13 cellular contexts compared by ENCODE assay signal in the genomic region with DNA sequence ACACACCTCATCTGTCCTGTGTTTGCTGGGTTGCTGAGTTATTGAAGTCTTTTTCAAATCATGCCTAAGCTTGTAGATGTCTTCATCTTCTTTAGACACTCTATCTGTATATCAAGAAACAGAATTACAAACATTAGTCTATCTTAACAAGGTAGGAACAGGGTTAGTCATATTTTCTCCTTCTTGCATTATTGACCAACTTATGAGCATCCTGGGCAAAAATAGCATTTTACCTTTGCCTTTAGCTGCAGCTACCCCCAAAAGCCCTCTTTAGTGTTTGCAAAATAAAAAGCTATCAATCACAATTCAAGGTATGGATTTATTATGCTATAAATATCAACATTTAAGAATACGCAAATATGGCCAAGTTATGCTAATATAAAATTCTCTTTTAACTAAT. TPM values are rescaled to one million over a fixed set of nuclear protein-coding genes. Genes with fewer than 3 reads are reported as not detected.
DNase-seq lines count a peak whose midpoint lies in the region; ATAC-seq, FAIRE-seq and TF ChIP-seq lines count a peak whose summit lies in the region.
"Had no signal": no experiment of that assay in that cellular context is flagged by ENCODE, and none has a peak within 500 bp of the region (broad histone marks: within the 10 kb centered on the region; RNA-seq: fewer than 3 reads in every experiment).

No MANE protein-coding gene starts in this region.

- no peak for TF ChIP-seq RAD21 in A549 (conservative IDR thresholded peaks at IDR 0.05 in 1 of 2, IDR thresholded peaks at IDR 0.05 in 1 of 2)
- no peak for TF ChIP-seq RAD21 in SK-N-SH (IDR thresholded peaks at IDR 0.05; ENCODE audit: low read length)

- H3K4me3 ChIP-seq in A549 (peak overlapping the region; percentile 91), SK-N-SH (ENCODE audit: low read depth in 2 of 2, low read length in 1 of 2) (peak overlapping the region; percentile 90 to 93), esophagus squamous epithelium (peak overlapping the region; percentile 87 to 94 (median 90)), osteoblast (ENCODE audit: insufficient read depth, low read length) (peak overlapping the region; percentile 87), testis (no peak overlapping the region)

- FAIRE-seq in A549 (lab: Jason Lieb, UNC), result peak; percentile 83

- TF ChIP-seq EP300 in A549 (IDR thresholded peaks at IDR 0.05), result no peak
- no peak for TF ChIP-seq EP300 in SK-N-SH (IDR thresholded peaks at IDR 0.05; ENCODE audit: borderline replicate concordance in 1 of 2, low read depth in 1 of 2, low read length in 1 of 2)

- H3K79me2 ChIP-seq in SK-N-SH (ENCODE audit: insufficient read depth) (peaks cover 62% of the 10 kb centered on the region), osteoblast (ENCODE audit: insufficient read depth, low read length) (peaks cover 45% of the 10 kb centered on the region)

- H3K9ac ChIP-seq in SK-N-SH, result peak overlapping the region; percentile 95

- peaks cover 61 to 65% of the 10 kb centered on the region in 2 experiments for H3K36me3 ChIP-seq in SK-N-SH (replicated peaks in 1 of 2; ENCODE audit: control insufficient read depth in 1 of 2, insufficient read depth in 2 of 2, low read length in 1 of 2)
- H3K36me3 ChIP-seq in esophagus squamous epithelium, result peaks cover 11 to 43% (median 14%) of the 10 kb centered on the region in 3 donors
- H3K36me3 ChIP-seq in osteoblast (ENCODE audit: insufficient read depth, low read length), result peaks cover 65% of the 10 kb centered on the region
- no peaks in the 10 kb centered on the region for H3K36me3 ChIP-seq in testis (ENCODE audit: low read depth, missing control alignments)

- H3K4me2 ChIP-seq in A549, result peak overlapping the region; percentile 67
- H3K4me2 ChIP-seq in SK-N-SH, result peak overlapping the region; percentile 87
- H3K4me2 ChIP-seq in osteoblast (ENCODE audit: insufficient read depth, low read length), result peak overlapping the region; percentile 75

- H3K9me3 ChIP-seq in A549 (no peaks in the 10 kb centered on the region), SK-N-SH (no peaks in the 10 kb centered on the region), esophagus squamous epithelium (no peaks in the 10 kb centered on the region), osteoblast (ENCODE audit: low read depth, low read length) (no peaks in the 10 kb centered on the region), testis (no peaks in the 10 kb centered on the region)
- H3K9me3 ChIP-seq: Peyer's patch had no signal

- H3K4me1 ChIP-seq in A549 (peaks cover 45% of the 10 kb centered on the region), SK-N-SH (ENCODE audit: control insufficient read depth in 1 of 2, insufficient read depth in 2 of 2, low read depth in 1 of 2, low read length in 1 of 2) (no peaks in the 10 kb centered on the region; a peak in 2 of 4 replicates), esophagus squamous epithelium (peaks cover 10 to 81% (median 13%) of the 10 kb centered on the region in 3 donors), osteoblast (ENCODE audit: insufficient read depth, low read length) (peaks cover 38% of the 10 kb centered on the region), testis (no peaks in the 10 kb centered on the region)

- ATAC-seq in A549 (no peak), GM19023 (IDR thresholded peaks at IDR 0.05; ENCODE audit: unreplicated experiment) (no peak)
- ATAC-seq: activated CD8-positive, alpha-beta memory T cell treated with anti-CD3 and anti-CD28 coated beads, Interleukin-2, amount 10 ng/mL, durations not matched to agents 7 days and 5 days; effector memory CD8-positive, alpha-beta T cell had no signal

- no peaks in the 10 kb centered on the region for H3K9me2 ChIP-seq in SK-N-SH

- H4K20me1 ChIP-seq in SK-N-SH (ENCODE audit: insufficient read depth) (peaks cover 69% of the 10 kb centered on the region), osteoblast (ENCODE audit: insufficient read depth, low read length) (peaks cover 47% of the 10 kb centered on the region)

- peaks cover 61% of the 10 kb centered on the region for H3F3A ChIP-seq in SK-N-SH (replicated peaks; ENCODE audit: insufficient read depth)

- H3K27me3 ChIP-seq in SK-N-SH (ENCODE audit: insufficient read depth) (no peaks in the 10 kb centered on the region), esophagus squamous epithelium (no peaks in the 10 kb centered on the region), osteoblast (ENCODE audit: insufficient read depth, low read length) (no peaks in the 10 kb centered on the region), testis (no peaks in the 10 kb centered on the region)
- H3K27me3 ChIP-seq: Peyer's patch had no signal

- CTCF ChIA-PET in A549 (lab: Yijun Ruan, JAX) (interaction anchor here (1.0 to 2.8 kb wide), 7 partner anchors 23 to 1159 kb away, joined by 3 to 15 read pairs (median 4); no protein-coding TSS in a partner anchor), SK-N-SH (lab: Yijun Ruan, JAX) (interaction anchor here (1.2 to 2.5 kb wide), 6 partner anchors 393 to 1159 kb away, joined by 3 to 13 read pairs (median 4); no protein-coding TSS in a partner anchor)

- no peak overlapping the region for H2AFZ ChIP-seq in SK-N-SH (ENCODE audit: low read depth)
- no peak overlapping the region for H2AFZ ChIP-seq in osteoblast (ENCODE audit: low read length)

- intact Hi-C loops in esophagus squamous epithelium (cut with DNase I) (no loop called here), testis (cut with DNase I; ENCODE audit: low total_unique reads) (loop anchor here (5.0 kb wide), 1 partner anchor 949 kb away; no protein-coding TSS in a partner anchor)

- DNase-seq in A549 (ENCODE audit: low read depth in 1 of 2, low spot score in 1 of 2) (no peak), SK-N-SH (no peak), esophagus squamous epithelium (lab: John Stamatoyannopoulos, UW) (no peak), osteoblast (ENCODE audit: insufficient read length, low spot score, missing footprints) (no peak), NCI-H187 treated with DMSO at 0.1 percent for 48 hours (lab: John Stamatoyannopoulos, UW) (no peak), GF-D8 (lab: John Stamatoyannopoulos, UW) (no peak), testis (no peak)
- DNase-seq: activated CD8-positive, alpha-beta memory T cell treated with anti-CD3 and anti-CD28 coated beads, Interleukin-2, amount 10 ng/mL, durations not matched to agents 7 days and 5 days; activated naive CD8-positive, alpha-beta T cell treated with anti-CD3 and anti-CD28 coated beads, Interleukin-2, amount 10 ng/mL, durations not matched to agents 7 days and 5 days; DND-41; effector memory CD8-positive, alpha-beta T cell; Peyer's patch had no signal

- TF ChIP-seq POLR2A in A549 (IDR thresholded peaks at IDR 0.05; ENCODE audit: low read length), result no peak
- no peak for TF ChIP-seq POLR2A in esophagus squamous epithelium (IDR thresholded peaks at IDR 0.05)
- no peak for TF ChIP-seq POLR2A in testis (IDR thresholded peaks at IDR 0.05)

- WGBS in A549 (ENCODE audit: missing lambda C conversion rate), result 40% methylated on average over 1 of the region's 1 CpG
- WGBS in SK-N-SH (ENCODE audit: low lambda C conversion rate), result 86% methylated on average over 1 of the region's 1 CpG
- WGBS in esophagus squamous epithelium, 2 donors, result 43 to 58% methylated on average over 1 of the region's 1 CpG
- 85 to 92% methylated on average over 1 of the region's 1 CpG for WGBS in testis, 2 donors

- peak overlapping the region; percentile 96 to 100 for H3K27ac ChIP-seq in A549
- H3K27ac ChIP-seq in SK-N-SH (ENCODE audit: low read depth in 2 of 2, low read length in 1 of 2), result peak overlapping the region; percentile 16 to 87; a peak in 3 of 4 replicates
- peak overlapping the region; percentile 5 to 99 (median 56) for H3K27ac ChIP-seq in esophagus squamous epithelium
- peak overlapping the region; percentile 87 for H3K27ac ChIP-seq in osteoblast (ENCODE audit: low read depth, low read length)
- H3K27ac ChIP-seq in testis, result no peak overlapping the region
- H3K27ac ChIP-seq: Peyer's patch had no signal

- POLR2A ChIA-PET in A549 (lab: Yijun Ruan, JAX), result interaction anchor here (0.8 to 2.3 kb wide), 5 partner anchors 10 to 568 kb away, joined by 3 to 8 read pairs (median 6); no protein-coding TSS in a partner anchor
- POLR2A ChIA-PET in SK-N-SH (lab: Yijun Ruan, JAX), result no interaction called here

- TF ChIP-seq CTCF in A549 (IDR thresholded peaks at IDR 0.05) (no peak), SK-N-SH (IDR thresholded peaks at IDR 0.05) (no peak), esophagus squamous epithelium (IDR thresholded peaks at IDR 0.05) (no peak), osteoblast (IDR thresholded peaks at IDR 0.05; ENCODE audit: extremely low read depth, low read depth, low read length) (no peak), testis (IDR thresholded peaks at IDR 0.05) (no peak)

TF ChIP-seq in A549, 52 proteins besides CTCF, POLR2A, EP300 and RAD21:
- TF ChIP-seq KDM5A (IDR thresholded peaks at IDR 0.05), result no peak
TF ChIP-seq in A549: peak in this region for 0.

RNA-seq across cellular contexts. Expression of a gene that starts 3.4 kb away (rescaled TPM):
- polyA plus RNA-seq in A549 (2011; rRNA removed) (168 and 217 TPM in 2 replicates), A549 (2017; fragmentation: RNase III; extraction: RNeasy Plus Mini Kit Qiagen cat#74134 plus additional on column Dnase treatment) (230 to 257 TPM (median 240 TPM) in 3 replicates), SK-N-SH (2012; rRNA removed) (157 and 225 TPM in 2 replicates), testis (ENCODE audit: insufficient read depth, low read depth, low replicate concordance) (87.8 TPM)
- polyA plus RNA-seq in A549 (2012; cell fraction: cytosol; rRNA removed), result 147 and 226 TPM in 2 replicates
- polyA plus RNA-seq in A549 (2012; cell fraction: nucleus; rRNA removed), result 345 and 402 TPM in 2 replicates
- 367 and 381 TPM in 2 replicates for polyA minus RNA-seq in A549 (2011; rRNA and poly(A)+ RNA removed)
- polyA plus RNA-seq in SK-N-SH (2012; cell fraction: cytosol; rRNA removed), result 138 and 149 TPM in 2 replicates
- 480 and 571 TPM in 2 replicates for polyA plus RNA-seq in SK-N-SH (2012; cell fraction: nucleus; rRNA removed)
- total RNA-seq in esophagus squamous epithelium (100 to 1,000 TPM; 117 to 227 (median 151) TPM), osteoblast (220 and 299 TPM in 2 replicates), testis (10 to 100 TPM; 55.3 to 88.4 TPM)

RNA-seq across cellular contexts. Expression of a gene that starts 34.7 kb away (rescaled TPM):
- polyA plus RNA-seq in A549 (2011; rRNA removed) (not detected in 2 replicates), A549 (2017; fragmentation: RNase III; extraction: RNeasy Plus Mini Kit Qiagen cat#74134 plus additional on column Dnase treatment) (not detected in 3 replicates), SK-N-SH (2012; rRNA removed) (not detected in 2 replicates), testis (ENCODE audit: insufficient read depth, low read depth, low replicate concordance) (0.58 TPM)
- polyA plus RNA-seq in A549 (2012; cell fraction: cytosol; rRNA removed), result not detected in 2 replicates
- polyA plus RNA-seq in A549 (2012; cell fraction: nucleus; rRNA removed), result not detected in 2 replicates
- polyA minus RNA-seq in A549 (2011; rRNA and poly(A)+ RNA removed), result not detected in 2 replicates
- not detected in 2 replicates for polyA plus RNA-seq in SK-N-SH (2012; cell fraction: cytosol; rRNA removed)
- not detected in 2 replicates for polyA plus RNA-seq in SK-N-SH (2012; cell fraction: nucleus; rRNA removed)
- total RNA-seq in esophagus squamous epithelium (1 to 10 TPM in 1 of 4 donors, under 1 TPM in 2, not detected in 1; 0.09 to 2.9 (median 0.18) TPM), osteoblast (not detected in 2 replicates), testis (1 to 10 TPM in 1 of 2 donors, under 1 TPM in 1; 0.62 to 1.9 TPM)
- total RNA-seq: activated CD8-positive, alpha-beta memory T cell treated with anti-CD3 and anti-CD28 coated beads, Interleukin-2, amount 10 ng/mL, durations not matched to agents 7 days and 5 days had no signal

Comparison
In these comparisons a context has a peak if more than half of its experiments do, and no peak if none do; other contexts are left out.
1. H3K27ac ChIP-seq: peak in A549 (2 of 2), SK-N-SH (2 of 2), esophagus squamous epithelium (4 of 4) and osteoblast (single experiment); none in testis (0 of 2).
2. H3K4me3 ChIP-seq: peak in A549 (single experiment), SK-N-SH (2 of 2), esophagus squamous epithelium (4 of 4) and osteoblast (single experiment); none in testis (0 of 2).
3. Peak in every context shown above with its lines, with median percentiles within 50 percentile points of each other: H3K4me2 ChIP-seq.